In genomic region chr1:60487953-60488352, GRCh38 we compare ENCODE assay signal across 36 cellular contexts.
"Had no signal": no experiment of that assay in that cellular context is flagged by ENCODE, and none has a peak within 500 bp of the region (broad histone marks: within the 10 kb centered on the region; RNA-seq: fewer than 3 reads in every experiment).

No MANE protein-coding gene starts in this region.

- H3K27ac Mint-ChIP-seq: activated B cell treated with CpG ODN at 0.5 μM for 24 hours; activated CD4-positive, alpha-beta memory T cell treated with anti-CD3 and anti-CD28 coated beads for 36 hours; activated CD4-positive, alpha-beta T cell treated with anti-CD3 and anti-CD28 coated beads, Interleukin-2, amount 10 ng/mL, durations not matched to agents 24 days and 14 days; activated CD8-positive, alpha-beta T cell treated with anti-CD3 and anti-CD28 coated beads for 36 hours; activated naive CD4-positive, alpha-beta T cell treated with anti-CD3 and anti-CD28 coated beads for 36 hours; activated naive CD4-positive, alpha-beta T cell treated with anti-CD3 and anti-CD28 coated beads, Interleukin-2, amount 50 U/mL, for 72 hours; activated naive CD8-positive, alpha-beta T cell treated with anti-CD3 and anti-CD28 coated beads for 36 hours; activated T-cell treated with anti-CD3 and anti-CD28 coated beads, Interleukin-2, amount 50 U/mL, for 72 hours; activated T-helper 1 cell treated with anti-CD3 and anti-CD28 coated beads, Interleukin-12 subunit alpha, Interleukin-12 subunit beta, Interleukin-2, Interleukin-4 antibody, amounts not matched to agents 30 ng/mL and 10 ng/mL and 1 ng/mL, durations not matched to agents 14 hours and 24 hours and 36 hours; activated T-helper 17 cell treated with anti-CD3 and anti-CD28 coated beads, Interleukin-2, amount 50 U/mL, for 72 hours; T-helper 1 cell treated with Interleukin-12 subunit alpha and Interleukin-12 subunit beta and Interleukin-4 antibody, amounts not matched to agents 30 μg/mL and 1 μg/mL, for 36 hours; T-helper 2 cell treated with Interferon-gamma antibody and Interleukin-4, amounts not matched to agents 5 μg/mL and 100 μg/mL, for 36 hours had no signal

- DNase-seq: activated B cell treated with CpG ODN at 0.5 μM for 24 hours; activated CD4-positive, alpha-beta memory T cell treated with anti-CD3 and anti-CD28 coated beads for 36 hours; activated CD4-positive, alpha-beta T cell treated with anti-CD3 and anti-CD28 coated beads for 4 hours; activated CD4-positive, alpha-beta T cell treated with anti-CD3 and anti-CD28 coated beads, Interleukin-2, amount 10 ng/mL, durations not matched to agents 24 days and 14 days; activated CD4-positive, alpha-beta T cell treated with anti-CD3 and anti-CD28 coated beads, Interleukin-2, amount 50 U/mL, for 1 hour; activated CD4-positive, alpha-beta T cell treated with anti-CD3 and anti-CD28 coated beads, Interleukin-2, amount 50 U/mL, for 4 hours; activated CD4-positive, CD25-positive, alpha-beta regulatory T cell treated with anti-CD3 and anti-CD28 coated beads, Interleukin-2, amount 50 U/mL, for 72 hours; activated CD8-positive, alpha-beta memory T cell treated with anti-CD3 and anti-CD28 coated beads, Interleukin-2, amount 50 U/mL, for 4 hours; activated CD8-positive, alpha-beta T cell treated with anti-CD3 and anti-CD28 coated beads for 36 hours; activated effector memory CD4-positive, alpha-beta T cell treated with anti-CD3 and anti-CD28 coated beads, Interleukin-2, amount 50 U/mL, for 16 hours; activated gamma-delta T cell treated with Interleukin-2 at 50 U/mL for 16 hours; activated naive CD4-positive, alpha-beta T cell; activated naive CD4-positive, alpha-beta T cell treated with anti-CD3 and anti-CD28 coated beads for 36 hours; activated naive CD4-positive, alpha-beta T cell treated with anti-CD3 and anti-CD28 coated beads, Interleukin-2, amount 50 U/mL, for 16 hours; activated naive CD8-positive, alpha-beta T cell treated with anti-CD3 and anti-CD28 coated beads for 36 hours; activated T-cell treated with anti-CD3 and anti-CD28 coated beads for 4 hours; activated T-cell treated with anti-CD3 and anti-CD28 coated beads, Interleukin-2, amount 50 U/mL, for 1 hour; activated T-cell treated with anti-CD3 and anti-CD28 coated beads, Interleukin-2, amount 50 U/mL, for 4 hours; activated T-cell treated with anti-CD3 and anti-CD28 coated beads, Interleukin-2, amount 50 U/mL, for 72 hours; adrenal gland; amniotic stem cell; aorta; body of pancreas; brain microvascular endothelial cell; central memory CD4-positive, alpha-beta T cell; T-helper 2 cell; T-helper 9 cell had no signal

- H3K36me3 ChIP-seq: adrenal gland, brain microvascular endothelial cell, breast epithelium had no signal

- H3K27me3 Mint-ChIP-seq: activated B cell treated with CpG ODN at 0.5 μM for 24 hours; activated CD4-positive, alpha-beta memory T cell treated with anti-CD3 and anti-CD28 coated beads for 36 hours; activated CD4-positive, alpha-beta T cell treated with anti-CD3 and anti-CD28 coated beads, Interleukin-2, amount 10 ng/mL, durations not matched to agents 24 days and 14 days; activated CD8-positive, alpha-beta T cell treated with anti-CD3 and anti-CD28 coated beads for 36 hours; activated T-helper 17 cell treated with anti-CD3 and anti-CD28 coated beads, Interleukin-2, amount 50 U/mL, for 72 hours had no signal

- ATAC-seq: activated CD8-positive, alpha-beta T cell treated with anti-CD3 and anti-CD28 coated beads for 36 hours; activated naive CD4-positive, alpha-beta T cell treated with anti-CD3 and anti-CD28 coated beads, Interleukin-2, amount 50 U/mL, for 72 hours; activated T-cell treated with anti-CD3 and anti-CD28 coated beads, Interleukin-2, amount 50 U/mL, for 4 hours; activated T-cell treated with anti-CD3 and anti-CD28 coated beads, Interleukin-2, amount 50 U/mL, for 72 hours; activated T-helper 17 cell treated with anti-CD3 and anti-CD28 coated beads, Interleukin-2, amount 50 U/mL, for 72 hours; body of pancreas had no signal

- FAIRE-seq: astrocyte, TTC549 had no signal

- H3K4me1 Mint-ChIP-seq: activated B cell treated with CpG ODN at 0.5 μM for 24 hours; activated CD4-positive, alpha-beta T cell treated with anti-CD3 and anti-CD28 coated beads, Interleukin-2, amount 10 ng/mL, durations not matched to agents 24 days and 14 days; activated naive CD8-positive, alpha-beta T cell treated with anti-CD3 and anti-CD28 coated beads for 36 hours; activated T-helper 17 cell treated with anti-CD3 and anti-CD28 coated beads, Interleukin-2, amount 50 U/mL, for 72 hours had no signal

- H3K4me3 ChIP-seq: adrenal gland, body of pancreas, breast epithelium had no signal

- H3K4me1 ChIP-seq: adrenal gland, body of pancreas, breast epithelium had no signal

- H3K27ac ChIP-seq: body of pancreas, brain microvascular endothelial cell, breast epithelium, VCaP had no signal

- H3K9me3 Mint-ChIP-seq: activated B cell treated with CpG ODN at 0.5 μM for 24 hours; activated CD4-positive, alpha-beta T cell treated with anti-CD3 and anti-CD28 coated beads, Interleukin-2, amount 10 ng/mL, durations not matched to agents 24 days and 14 days; activated CD8-positive, alpha-beta T cell treated with anti-CD3 and anti-CD28 coated beads for 36 hours; activated naive CD4-positive, alpha-beta T cell treated with anti-CD3 and anti-CD28 coated beads for 36 hours; activated T-helper 1 cell treated with anti-CD3 and anti-CD28 coated beads, Interleukin-12 subunit alpha, Interleukin-12 subunit beta, Interleukin-2, Interleukin-4 antibody, amounts not matched to agents 30 ng/mL and 10 ng/mL and 1 ng/mL, durations not matched to agents 14 hours and 24 hours and 36 hours; activated T-helper 17 cell treated with anti-CD3 and anti-CD28 coated beads, Interleukin-2, amount 50 U/mL, for 72 hours; T-helper 1 cell treated with Interleukin-12 subunit alpha and Interleukin-12 subunit beta and Interleukin-4 antibody, amounts not matched to agents 30 μg/mL and 1 μg/mL, for 36 hours had no signal

- H3K27me3 ChIP-seq: adrenal gland, body of pancreas, brain microvascular endothelial cell, breast epithelium had no signal

- H3K36me3 Mint-ChIP-seq: activated CD4-positive, alpha-beta memory T cell treated with anti-CD3 and anti-CD28 coated beads for 36 hours; activated naive CD4-positive, alpha-beta T cell treated with anti-CD3 and anti-CD28 coated beads, Interleukin-2, amount 50 U/mL, for 72 hours; activated naive CD8-positive, alpha-beta T cell treated with anti-CD3 and anti-CD28 coated beads for 36 hours had no signal

- H3K9me3 ChIP-seq: adrenal gland, body of pancreas, breast epithelium had no signal

- H3K4me3 Mint-ChIP-seq: activated B cell treated with CpG ODN at 0.5 μM for 24 hours; activated CD4-positive, alpha-beta memory T cell treated with anti-CD3 and anti-CD28 coated beads for 36 hours; activated CD4-positive, alpha-beta T cell treated with anti-CD3 and anti-CD28 coated beads, Interleukin-2, amount 10 ng/mL, durations not matched to agents 24 days and 14 days; activated CD8-positive, alpha-beta T cell treated with anti-CD3 and anti-CD28 coated beads for 36 hours; activated naive CD4-positive, alpha-beta T cell treated with anti-CD3 and anti-CD28 coated beads for 36 hours; activated naive CD8-positive, alpha-beta T cell treated with anti-CD3 and anti-CD28 coated beads for 36 hours; activated T-cell treated with anti-CD3 and anti-CD28 coated beads, Interleukin-2, amount 50 U/mL, for 4 hours; activated T-cell treated with anti-CD3 and anti-CD28 coated beads, Interleukin-2, amount 50 U/mL, for 72 hours; activated T-helper 1 cell treated with anti-CD3 and anti-CD28 coated beads, Interleukin-12 subunit alpha, Interleukin-12 subunit beta, Interleukin-2, Interleukin-4 antibody, amounts not matched to agents 30 ng/mL and 10 ng/mL and 1 ng/mL, durations not matched to agents 14 hours and 24 hours and 36 hours; activated T-helper 17 cell treated with anti-CD3 and anti-CD28 coated beads, Interleukin-2, amount 50 U/mL, for 72 hours; T-helper 1 cell treated with Interleukin-12 subunit alpha and Interleukin-12 subunit beta and Interleukin-4 antibody, amounts not matched to agents 30 μg/mL and 1 μg/mL, for 36 hours; T-helper 2 cell treated with Interferon-gamma antibody and Interleukin-4, amounts not matched to agents 5 μg/mL and 100 μg/mL, for 36 hours had no signal
